Comparison of ENCODE assay signal across 17 cellular contexts in the genomic region with DNA sequence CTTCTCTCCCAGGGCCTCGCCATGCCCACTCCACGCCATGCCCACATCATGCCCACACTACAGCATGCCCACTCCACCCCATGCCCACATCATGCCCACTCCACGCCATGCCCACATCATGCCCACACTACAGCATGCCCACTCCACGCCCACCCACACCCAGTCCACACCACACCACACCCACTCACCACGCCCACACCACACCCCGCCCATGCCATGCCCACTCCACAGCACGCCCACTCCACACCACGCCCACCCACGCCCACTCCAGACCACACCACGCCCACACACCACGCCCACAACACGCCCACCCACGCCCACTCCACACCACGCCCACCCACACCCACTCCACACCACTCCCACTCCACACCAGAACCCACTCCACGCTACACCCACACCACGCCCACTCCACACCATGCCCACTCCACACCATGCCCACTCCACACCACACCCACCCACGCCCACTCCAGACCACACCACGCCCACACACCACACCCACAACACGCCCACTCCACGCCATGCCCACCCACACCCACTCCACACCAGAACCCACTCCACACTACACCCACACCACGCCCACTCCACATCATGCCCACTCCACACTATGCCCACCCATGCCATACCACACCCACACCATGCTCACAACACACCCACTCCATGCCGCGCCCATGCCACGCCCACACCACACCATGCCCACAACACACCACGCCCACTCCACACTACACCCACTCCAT.
DNase-seq lines count a peak whose midpoint lies in the region; ATAC-seq and TF ChIP-seq lines count a peak whose summit lies in the region.
"Had no signal": no experiment of that assay in that cellular context is flagged by ENCODE, and none has a peak within 500 bp of the region (broad histone marks: within the 10 kb centered on the region; RNA-seq: fewer than 3 reads in every experiment).

No MANE protein-coding gene starts in this region.

- H3K4me1 Mint-ChIP-seq in stimulated activated naive CD8-positive, alpha-beta T cell treated with anti-CD3 and anti-CD28 coated beads, Interleukin-15, Interleukin-2, amounts not matched to agents 100 ng/mL and 50 ng/mL, for 24 hours (ENCODE audit: low read depth) = no peaks in the 10 kb centered on the region
- no peaks in the 10 kb centered on the region for H3K4me1 Mint-ChIP-seq in T-helper 17 cell

- H3K4me3 ChIP-seq in coronary artery = no peak overlapping the region
- no peak overlapping the region for H3K4me3 ChIP-seq in osteoblast (ENCODE audit: insufficient read depth, low read length)
- H3K4me3 ChIP-seq in aorta (ENCODE audit: low read length in 2 of 2) = no peak overlapping the region
- H3K4me3 ChIP-seq: GM23248 had no signal

- TF ChIP-seq CTCF in coronary artery (IDR thresholded peaks at IDR 0.05) = no peak
- no peak for TF ChIP-seq CTCF in osteoblast (IDR thresholded peaks at IDR 0.05; ENCODE audit: extremely low read depth, low read depth, low read length)

- H3K36me3 Mint-ChIP-seq in stimulated activated naive CD8-positive, alpha-beta T cell treated with anti-CD3 and anti-CD28 coated beads, Interleukin-15, Interleukin-2, amounts not matched to agents 100 ng/mL and 50 ng/mL, for 24 hours (ENCODE audit: low read depth) = no peaks in the 10 kb centered on the region
- no peaks in the 10 kb centered on the region for H3K36me3 Mint-ChIP-seq in T-helper 17 cell (ENCODE audit: low read depth)
- H3K36me3 Mint-ChIP-seq: natural killer cell had no signal

- peak overlapping the region; percentile 42 for H3K27ac Mint-ChIP-seq in stimulated activated naive CD8-positive, alpha-beta T cell treated with anti-CD3 and anti-CD28 coated beads, Interleukin-15, Interleukin-2, amounts not matched to agents 100 ng/mL and 50 ng/mL, for 24 hours
- no peak overlapping the region for H3K27ac Mint-ChIP-seq in T-helper 17 cell
- H3K27ac Mint-ChIP-seq: natural killer cell; T-helper 2 cell treated with Interferon-gamma antibody and Interleukin-4, amounts not matched to agents 5 μg/mL and 100 μg/mL, for 36 hours had no signal

- no peak overlapping the region for H3K27ac ChIP-seq in coronary artery
- H3K27ac ChIP-seq in osteoblast (ENCODE audit: low read depth, low read length) = no peak overlapping the region
- H3K27ac ChIP-seq in aorta (ENCODE audit: low read depth in 1 of 2, low read length in 2 of 2) = no peak overlapping the region
- H3K27ac ChIP-seq: epithelial cell of prostate, GM23248 had no signal

- H3K9me3 Mint-ChIP-seq in stimulated activated naive CD8-positive, alpha-beta T cell treated with anti-CD3 and anti-CD28 coated beads, Interleukin-15, Interleukin-2, amounts not matched to agents 100 ng/mL and 50 ng/mL, for 24 hours = no peaks in the 10 kb centered on the region
- H3K9me3 Mint-ChIP-seq: natural killer cell; T-helper 2 cell treated with Interferon-gamma antibody and Interleukin-4, amounts not matched to agents 5 μg/mL and 100 μg/mL, for 36 hours had no signal

- H3K36me3 ChIP-seq in osteoblast (ENCODE audit: insufficient read depth, low read length) (no peaks in the 10 kb centered on the region), aorta (ENCODE audit: control insufficient read depth in 1 of 2, insufficient read depth in 2 of 2, low read length in 1 of 2) (no peaks in the 10 kb centered on the region)

- H3K4me2 ChIP-seq in osteoblast (ENCODE audit: insufficient read depth, low read length) = no peak overlapping the region

- H2AFZ ChIP-seq in osteoblast (ENCODE audit: low read length) = no peak overlapping the region
- H2AFZ ChIP-seq: GM23248 had no signal

- no peak for ATAC-seq in stimulated activated naive CD8-positive, alpha-beta T cell treated with anti-CD3 and anti-CD28 coated beads, Interleukin-15, Interleukin-2, amounts not matched to agents 100 U/mL and 50 U/mL, for 24 hours
- peak; percentile 40 for ATAC-seq in aorta (ENCODE audit: low FRiP score)
- ATAC-seq in T-helper 17 cell = no peak
- ATAC-seq: activated CD4-positive, CD25-positive, alpha-beta regulatory T cell treated with anti-CD3 and anti-CD28 coated beads, Interleukin-2, amount 50 U/mL, for 24 hours had no signal

- intact Hi-C loops in aorta (cut with DNase I) = no loop called here

- H3K27me3 ChIP-seq in osteoblast (ENCODE audit: insufficient read depth, low read length) (peaks cover 3% of the 10 kb centered on the region), aorta (ENCODE audit: control insufficient read depth in 1 of 2, insufficient read depth in 2 of 2, low read length in 1 of 2) (no peaks in the 10 kb centered on the region)

- WGBS in aorta, 2 donors = 89 to 93% methylated on average over 25 of the region's 25 CpGs

- no peak overlapping the region for H3K4me3 Mint-ChIP-seq in stimulated activated naive CD8-positive, alpha-beta T cell treated with anti-CD3 and anti-CD28 coated beads, Interleukin-15, Interleukin-2, amounts not matched to agents 100 ng/mL and 50 ng/mL, for 24 hours
- no peak overlapping the region for H3K4me3 Mint-ChIP-seq in T-helper 17 cell
- H3K4me3 Mint-ChIP-seq: natural killer cell; T-helper 2 cell treated with Interferon-gamma antibody and Interleukin-4, amounts not matched to agents 5 μg/mL and 100 μg/mL, for 36 hours had no signal

- no peaks in the 10 kb centered on the region for H4K20me1 ChIP-seq in osteoblast (ENCODE audit: insufficient read depth, low read length)

- H3K27me3 Mint-ChIP-seq in stimulated activated naive CD8-positive, alpha-beta T cell treated with anti-CD3 and anti-CD28 coated beads, Interleukin-15, Interleukin-2, amounts not matched to agents 100 ng/mL and 50 ng/mL, for 24 hours = peaks cover 15% of the 10 kb centered on the region
- H3K27me3 Mint-ChIP-seq in T-helper 17 cell = peaks cover 39% of the 10 kb centered on the region

- H3K9me3 ChIP-seq in osteoblast (ENCODE audit: low read depth, low read length) = no peaks in the 10 kb centered on the region
- H3K9me3 ChIP-seq in aorta (ENCODE audit: control insufficient read depth, low read length) = no peaks in the 10 kb centered on the region
- no peaks in the 10 kb centered on the region for H3K9me3 ChIP-seq in T-helper 17 cell (ENCODE audit: control insufficient read depth, low read length, poor library complexity, severe bottlenecking)

- no peak for DNase-seq in stimulated activated naive CD8-positive, alpha-beta T cell treated with anti-CD3 and anti-CD28 coated beads, Interleukin-15, Interleukin-2, amounts not matched to agents 100 U/mL and 50 U/mL, for 24 hours
- DNase-seq in coronary artery (ENCODE audit: low spot score) (peak; percentile 62), osteoblast (ENCODE audit: insufficient read length, low spot score, missing footprints) (peak; percentile 10), aorta (peak in 1 of 2 donors; percentile 73), T-helper 17 cell (no peak), COLO668 (lab: John Stamatoyannopoulos, UW; ENCODE audit: unreplicated experiment) (no peak), NCI-H2081 treated with DMSO at 0.1 percent for 48 hours (lab: John Stamatoyannopoulos, UW) (no peak)
- DNase-seq: activated gamma-delta T cell, GM23248, natural killer cell, NCI-H1694, NCI-H446 treated with DMSO at 0.1 percent for 48 hours, SHP77 treated with DMSO at 0.1 percent for 48 hours had no signal

- no peaks in the 10 kb centered on the region for H3K79me2 ChIP-seq in osteoblast (ENCODE audit: insufficient read depth, low read length)

- H3K4me1 ChIP-seq in osteoblast (ENCODE audit: insufficient read depth, low read length) = no peaks in the 10 kb centered on the region
- no peaks in the 10 kb centered on the region for H3K4me1 ChIP-seq in aorta (ENCODE audit: control insufficient read depth in 1 of 2, insufficient read depth in 2 of 2, low read length in 2 of 2)

Comparison
In these comparisons a context has a peak if more than half of its experiments do, and no peak if none do; other contexts are left out.
1. DNase-seq: peak in coronary artery (single experiment) and osteoblast (single experiment); none in stimulated activated naive CD8-positive, alpha-beta T cell treated with anti-CD3 and anti-CD28 coated beads, Interleukin-15, Interleukin-2, amounts not matched to agents 100 U/mL and 50 U/mL, for 24 hours (single experiment), T-helper 17 cell (0 of 3), COLO668 (single experiment) and NCI-H2081 treated with DMSO at 0.1 percent for 48 hours (single experiment).